In genomic region chr2:10057231-10058107, GRCh38 we compare ENCODE assay signal across 1 cellular context.
A peak's percentile ranks its signal among the peaks of the same experiment; 100 is the strongest.
TF ChIP-seq lines count a peak whose summit lies in the region.

No MANE protein-coding gene starts in this region.

TF ChIP-seq in K562, 482 proteins besides CTCF, POLR2A, EP300 and RAD21 (continued from another document and continues in another):
- peak in 1 of 2 experiments; percentile 78; a peak in 2 of 4 replicates for TF ChIP-seq ZNF318 (IDR thresholded peaks at IDR 0.05; ENCODE audit: borderline replicate concordance in 1 of 2, low read depth in 1 of 2)
- peak; percentile 67; the same call in 1 of the 2 replicates for TF ChIP-seq HDAC2 (IDR thresholded peaks at IDR 0.05)
- TF ChIP-seq KDM1A (IDR thresholded peaks at IDR 0.05): 0 out of 4 replicates have a peak, but pooled peaks of 1 of the 2 experiments have one; percentile 22
- TF ChIP-seq ZBTB12 (CRISPR knock-in tag; IDR thresholded peaks at IDR 0.05): no peak
- no peak for TF ChIP-seq PBX2 (CRISPR knock-in tag; IDR thresholded peaks at IDR 0.05; ENCODE audit: low read depth)
- TF ChIP-seq PBX2 (tag; conservative IDR thresholded peaks at IDR 0.05; ENCODE audit: low read depth): no peak
- TF ChIP-seq SNRNP70 (optimal IDR thresholded peaks at IDR 0.05; ENCODE audit: low read depth, low read length): no peak
- TF ChIP-seq SMARCA4 (IDR thresholded peaks at IDR 0.05): peak; percentile 63
- no peak for TF ChIP-seq ETS2 (tag; IDR thresholded peaks at IDR 0.05; ENCODE audit: borderline replicate concordance, poor library complexity, severe bottlenecking)
- TF ChIP-seq ATF7 (IDR thresholded peaks at IDR 0.05): peak; percentile 55
- no peak for TF ChIP-seq HMG20A (CRISPR knock-in tag; conservative IDR thresholded peaks at IDR 0.05)
- TF ChIP-seq NELFE (IDR thresholded peaks at IDR 0.05; ENCODE audit: insufficient read depth, insufficient read length): no peak
- TF ChIP-seq VEZF1 (CRISPR knock-in tag; IDR thresholded peaks at IDR 0.05): peak; percentile 59
- no peak for TF ChIP-seq HEY1 (CRISPR knock-in tag; IDR thresholded peaks at IDR 0.05; ENCODE audit: borderline replicate concordance)
- no peak for TF ChIP-seq ZNF561 (CRISPR knock-in tag; conservative IDR thresholded peaks at IDR 0.05)
- TF ChIP-seq KDM4B (IDR thresholded peaks at IDR 0.05; ENCODE audit: borderline replicate concordance in 2 of 2, low read depth in 1 of 2): no peak
- no peak for TF ChIP-seq PCBP2 (IDR thresholded peaks at IDR 0.05; ENCODE audit: low read depth, low read length, poor library complexity, severe bottlenecking)
- 0 out of 2 replicates have a peak, but pooled peaks have one; percentile 31 for TF ChIP-seq POLR2AphosphoS5 (IDR thresholded peaks at IDR 0.05; ENCODE audit: control insufficient read depth, insufficient read depth, low read depth, low read length)
- no peak for TF ChIP-seq ZNF3 (CRISPR knock-in tag; IDR thresholded peaks at IDR 0.05)
- no peak for TF ChIP-seq ZC3H8 (IDR thresholded peaks at IDR 0.05)
- no peak for TF ChIP-seq MXI1 (IDR thresholded peaks at IDR 0.05; ENCODE audit: low read depth, low read length)
- TF ChIP-seq U2AF1 (optimal IDR thresholded peaks at IDR 0.05; ENCODE audit: low read depth, low read length): no peak
- TF ChIP-seq MAX (CRISPR knock-in tag; IDR thresholded peaks at IDR 0.05): 0 out of 2 replicates have a peak, but pooled peaks have one; percentile 54
- TF ChIP-seq ARHGAP35 (IDR thresholded peaks at IDR 0.05; ENCODE audit: partially characterized antibody): no peak
- 0 out of 2 replicates have a peak, but pooled peaks have one; percentile 36 for TF ChIP-seq ZNF175 (CRISPR knock-in tag; IDR thresholded peaks at IDR 0.05; ENCODE audit: low read depth)
- no peak for TF ChIP-seq MAFF (IDR thresholded peaks at IDR 0.05; ENCODE audit: low read length)
- no peak; the same call in 1 of the 2 replicates for TF ChIP-seq RHOXF2B (CRISPR knock-in tag; conservative IDR thresholded peaks at IDR 0.05)
- TF ChIP-seq CLOCK (CRISPR knock-in tag; IDR thresholded peaks at IDR 0.05; ENCODE audit: borderline replicate concordance): no peak
- 0 out of 2 replicates have a peak, but pooled peaks have one; percentile 56 for TF ChIP-seq ZKSCAN8 (CRISPR knock-in tag; IDR thresholded peaks at IDR 0.05)
- TF ChIP-seq ETV6 (IDR thresholded peaks at IDR 0.05; ENCODE audit: borderline replicate concordance in 1 of 2, low read depth in 2 of 2, low read length in 1 of 2): no peak
- TF ChIP-seq ETV6 (CRISPR knock-in tag; IDR thresholded peaks at IDR 0.05; ENCODE audit: borderline replicate concordance): no peak
- peak in 1 of 2 experiments; percentile 74; a peak in 2 of 4 replicates for TF ChIP-seq MNT (conservative IDR thresholded peaks at IDR 0.05)
- peak; percentile 66; the same call in 1 of the 2 replicates for TF ChIP-seq TAF7 (tag; IDR thresholded peaks at IDR 0.05)
- TF ChIP-seq ZBTB7A (IDR thresholded peaks at IDR 0.05; ENCODE audit: borderline replicate concordance, control insufficient read depth, low read depth, low read length): peak; percentile 30; the same call in 1 of the 2 replicates
- no peak for TF ChIP-seq RBM14 (IDR thresholded peaks at IDR 0.05; ENCODE audit: borderline replicate concordance, insufficient read depth, low read depth, low read length)
- peak; percentile 17; the same call in 1 of the 2 replicates for TF ChIP-seq TCF3 (CRISPR knock-in tag; IDR thresholded peaks at IDR 0.05)
- no peak for TF ChIP-seq MTA2 (IDR thresholded peaks at IDR 0.05; ENCODE audit: low read depth)
- TF ChIP-seq ZBTB49 (CRISPR knock-in tag; IDR thresholded peaks at IDR 0.05; ENCODE audit: borderline replicate concordance): no peak
- no peak for TF ChIP-seq ZNF232 (CRISPR knock-in tag; IDR thresholded peaks at IDR 0.05)
- TF ChIP-seq CBFA2T2 (conservative IDR thresholded peaks at IDR 0.05): peak; percentile 40; the same call in 1 of the 2 replicates
- no peak for TF ChIP-seq BCL6 (CRISPR knock-in tag; IDR thresholded peaks at IDR 0.05)
- peak; percentile 80 for TF ChIP-seq POLR2G (IDR thresholded peaks at IDR 0.05; ENCODE audit: low read depth, low read length)
